1 cellular context compared by ENCODE assay signal in the genomic region with DNA sequence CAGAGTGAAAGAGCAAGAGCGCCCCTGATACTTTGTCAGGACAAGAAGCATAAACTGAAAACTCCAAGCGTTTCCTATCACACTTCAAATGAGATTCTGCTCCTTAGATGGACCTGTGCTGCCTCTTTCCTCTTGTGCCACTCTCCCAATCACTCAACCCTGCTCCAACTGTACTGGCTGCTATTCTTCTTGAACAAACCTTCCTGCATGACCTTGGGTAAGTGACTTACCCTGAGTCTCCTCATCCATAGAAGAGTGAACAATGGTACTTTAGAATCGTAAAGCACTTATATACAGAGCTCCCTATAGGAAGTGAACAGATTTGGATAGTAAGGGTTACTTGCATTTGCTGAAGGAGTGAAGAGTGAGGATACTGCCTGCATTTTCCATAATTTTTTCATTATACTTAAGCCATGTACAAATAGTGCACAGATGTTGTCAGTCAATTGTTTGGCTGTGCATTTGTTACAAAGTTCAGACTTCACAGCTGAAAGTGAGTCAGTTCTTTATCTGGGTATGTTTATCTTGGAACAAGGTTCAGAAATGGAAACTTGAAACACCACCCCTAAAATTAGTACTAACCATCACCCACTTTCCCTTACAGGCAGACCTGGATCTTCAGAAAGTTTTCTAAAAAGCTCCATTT.
TF ChIP-seq lines count a peak whose summit lies in the region.

No MANE protein-coding gene starts in this region.

TF ChIP-seq in HepG2, 621 proteins besides CTCF, POLR2A, EP300 and RAD21 (continued from another document and continues in another):
- no peak for TF ChIP-seq PATZ1 (CRISPR knock-in tag; IDR thresholded peaks at IDR 0.05)
- TF ChIP-seq PLRG1 (conservative IDR thresholded peaks at IDR 0.05) = no peak
- TF ChIP-seq, protein P1, sequence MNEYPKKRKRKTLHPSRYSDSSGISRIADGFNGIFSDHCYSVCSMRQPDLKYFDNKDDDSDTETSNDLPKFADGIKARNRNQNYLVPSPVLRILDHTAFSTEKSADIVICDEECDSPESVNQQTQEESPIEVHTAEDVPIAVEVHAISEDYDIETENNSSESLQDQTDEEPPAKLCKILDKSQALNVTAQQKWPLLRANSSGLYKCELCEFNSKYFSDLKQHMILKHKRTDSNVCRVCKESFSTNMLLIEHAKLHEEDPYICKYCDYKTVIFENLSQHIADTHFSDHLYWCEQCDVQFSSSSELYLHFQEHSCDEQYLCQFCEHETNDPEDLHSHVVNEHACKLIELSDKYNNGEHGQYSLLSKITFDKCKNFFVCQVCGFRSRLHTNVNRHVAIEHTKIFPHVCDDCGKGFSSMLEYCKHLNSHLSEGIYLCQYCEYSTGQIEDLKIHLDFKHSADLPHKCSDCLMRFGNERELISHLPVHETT (CRISPR knock-in tag; conservative IDR thresholded peaks at IDR 0.05) = no peak
- no peak for TF ChIP-seq ZMAT5 (CRISPR knock-in tag; IDR thresholded peaks at IDR 0.05; ENCODE audit: borderline replicate concordance, low read depth)
- no peak for TF ChIP-seq ZNF878 (CRISPR knock-in tag; IDR thresholded peaks at IDR 0.05)
- no peak for TF ChIP-seq MTERF4 (CRISPR knock-in tag; IDR thresholded peaks at IDR 0.05)
- no peak for TF ChIP-seq MTF1 (CRISPR knock-in tag; IDR thresholded peaks at IDR 0.05)
- no peak for TF ChIP-seq DMTF1 (CRISPR knock-in tag; IDR thresholded peaks at IDR 0.05)
- no peak for TF ChIP-seq ZNF468 (CRISPR knock-in tag; IDR thresholded peaks at IDR 0.05)
- TF ChIP-seq UBTF (CRISPR knock-in tag; IDR thresholded peaks at IDR 0.05) = no peak
- TF ChIP-seq ATF1 (CRISPR knock-in tag; IDR thresholded peaks at IDR 0.05) = no peak
- TF ChIP-seq ZNF563 (CRISPR knock-in tag; IDR thresholded peaks at IDR 0.05) = no peak
- no peak for TF ChIP-seq NCOA1 (CRISPR knock-in tag; IDR thresholded peaks at IDR 0.05)
- TF ChIP-seq, protein P2, sequence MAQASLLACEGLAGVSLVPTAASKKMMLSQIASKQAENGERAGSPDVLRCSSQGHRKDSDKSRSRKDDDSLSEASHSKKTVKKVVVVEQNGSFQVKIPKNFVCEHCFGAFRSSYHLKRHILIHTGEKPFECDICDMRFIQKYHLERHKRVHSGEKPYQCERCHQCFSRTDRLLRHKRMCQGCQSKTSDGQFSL (CRISPR knock-in tag; IDR thresholded peaks at IDR 0.05) = no peak
- no peak; the same call in 1 of the 2 replicates for TF ChIP-seq MED1 (CRISPR knock-in tag; IDR thresholded peaks at IDR 0.05)
- no peak for TF ChIP-seq NFKB2 (CRISPR knock-in tag; IDR thresholded peaks at IDR 0.05; ENCODE audit: borderline replicate concordance)
- no peak for TF ChIP-seq ELF4 (CRISPR knock-in tag; IDR thresholded peaks at IDR 0.05; ENCODE audit: borderline replicate concordance)
- TF ChIP-seq, protein P3, sequence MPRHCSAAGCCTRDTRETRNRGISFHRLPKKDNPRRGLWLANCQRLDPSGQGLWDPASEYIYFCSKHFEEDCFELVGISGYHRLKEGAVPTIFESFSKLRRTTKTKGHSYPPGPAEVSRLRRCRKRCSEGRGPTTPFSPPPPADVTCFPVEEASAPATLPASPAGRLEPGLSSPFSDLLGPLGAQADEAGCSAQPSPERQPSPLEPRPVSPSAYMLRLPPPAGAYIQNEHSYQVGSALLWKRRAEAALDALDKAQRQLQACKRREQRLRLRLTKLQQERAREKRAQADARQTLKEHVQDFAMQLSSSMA (CRISPR knock-in tag; IDR thresholded peaks at IDR 0.05) = no peak
- TF ChIP-seq ZNF552 (CRISPR knock-in tag; IDR thresholded peaks at IDR 0.05; ENCODE audit: borderline replicate concordance) = no peak
- TF ChIP-seq ARNTL (CRISPR knock-in tag; IDR thresholded peaks at IDR 0.05) = no peak
- no peak for TF ChIP-seq RXRA (CRISPR knock-in tag; IDR thresholded peaks at IDR 0.05)
- no peak for TF ChIP-seq KLF15 (CRISPR knock-in tag; IDR thresholded peaks at IDR 0.05; ENCODE audit: borderline replicate concordance)
- TF ChIP-seq, protein P4, sequence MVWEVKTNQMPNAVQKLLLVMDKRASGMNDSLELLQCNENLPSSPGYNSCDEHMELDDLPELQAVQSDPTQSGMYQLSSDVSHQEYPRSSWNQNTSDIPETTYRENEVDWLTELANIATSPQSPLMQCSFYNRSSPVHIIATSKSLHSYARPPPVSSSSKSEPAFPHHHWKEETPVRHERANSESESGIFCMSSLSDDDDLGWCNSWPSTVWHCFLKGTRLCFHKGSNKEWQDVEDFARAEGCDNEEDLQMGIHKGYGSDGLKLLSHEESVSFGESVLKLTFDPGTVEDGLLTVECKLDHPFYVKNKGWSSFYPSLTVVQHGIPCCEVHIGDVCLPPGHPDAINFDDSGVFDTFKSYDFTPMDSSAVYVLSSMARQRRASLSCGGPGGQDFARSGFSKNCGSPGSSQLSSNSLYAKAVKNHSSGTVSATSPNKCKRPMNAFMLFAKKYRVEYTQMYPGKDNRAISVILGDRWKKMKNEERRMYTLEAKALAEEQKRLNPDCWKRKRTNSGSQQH (CRISPR knock-in tag; IDR thresholded peaks at IDR 0.05; ENCODE audit: low read depth) = no peak
- TF ChIP-seq ZNF20 (CRISPR knock-in tag; IDR thresholded peaks at IDR 0.05) = no peak
- TF ChIP-seq HMG20A (CRISPR knock-in tag; IDR thresholded peaks at IDR 0.05; ENCODE audit: borderline replicate concordance) = peak; percentile 58; the same call in 1 of the 2 replicates
- TF ChIP-seq ERF (CRISPR knock-in tag; IDR thresholded peaks at IDR 0.05) = no peak
- 0 out of 2 replicates have a peak, but pooled peaks have one; percentile 14 for TF ChIP-seq GABPB1 (CRISPR knock-in tag; IDR thresholded peaks at IDR 0.05)
- no peak for TF ChIP-seq ZNF256 (CRISPR knock-in tag; conservative IDR thresholded peaks at IDR 0.05)
- peak; percentile 45; the same call in 1 of the 2 replicates for TF ChIP-seq NFIC (IDR thresholded peaks at IDR 0.05; ENCODE audit: low read length)
- TF ChIP-seq, protein P5, sequence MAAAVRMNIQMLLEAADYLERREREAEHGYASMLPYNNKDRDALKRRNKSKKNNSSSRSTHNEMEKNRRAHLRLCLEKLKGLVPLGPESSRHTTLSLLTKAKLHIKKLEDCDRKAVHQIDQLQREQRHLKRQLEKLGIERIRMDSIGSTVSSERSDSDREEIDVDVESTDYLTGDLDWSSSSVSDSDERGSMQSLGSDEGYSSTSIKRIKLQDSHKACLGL (CRISPR knock-in tag; IDR thresholded peaks at IDR 0.05) = no peak
- no peak for TF ChIP-seq KDM4B (CRISPR knock-in tag; IDR thresholded peaks at IDR 0.05)
- TF ChIP-seq ASH2L (IDR thresholded peaks at IDR 0.05; ENCODE audit: insufficient read length, low read depth, low read length) = peak; percentile 80
- 0 out of 2 replicates have a peak, but pooled peaks have one; percentile 28 for TF ChIP-seq ZFP1 (CRISPR knock-in tag; IDR thresholded peaks at IDR 0.05)
- peak; percentile 38; the same call in 1 of the 2 replicates for TF ChIP-seq JUNB (CRISPR knock-in tag; IDR thresholded peaks at IDR 0.05; ENCODE audit: borderline replicate concordance)
- no peak for TF ChIP-seq ZFYVE20 (CRISPR knock-in tag; IDR thresholded peaks at IDR 0.05; ENCODE audit: borderline replicate concordance, low read depth)
- no peak for TF ChIP-seq ZBTB21 (CRISPR knock-in tag; IDR thresholded peaks at IDR 0.05)
- TF ChIP-seq RXRB (CRISPR knock-in tag; IDR thresholded peaks at IDR 0.05; ENCODE audit: borderline replicate concordance) = peak; percentile 80; the same call in 1 of the 2 replicates
- no peak for TF ChIP-seq MEIS2 (CRISPR knock-in tag; IDR thresholded peaks at IDR 0.05)
- no peak for TF ChIP-seq SMYD3 (CRISPR knock-in tag; IDR thresholded peaks at IDR 0.05)
- no peak for TF ChIP-seq GTF3A (CRISPR knock-in tag; conservative IDR thresholded peaks at IDR 0.05)
- TF ChIP-seq GABPA (IDR thresholded peaks at IDR 0.05; ENCODE audit: low read depth, low read length) = no peak
- peak; percentile 12; the same call in 1 of the 2 replicates for TF ChIP-seq GABPA (CRISPR knock-in tag; IDR thresholded peaks at IDR 0.05; ENCODE audit: low read depth)
- TF ChIP-seq ZNF121 (CRISPR knock-in tag; IDR thresholded peaks at IDR 0.05) = no peak
- TF ChIP-seq FOXA1 (IDR thresholded peaks at IDR 0.05) = no peak
- TF ChIP-seq FOXA1 (CRISPR knock-in tag; IDR thresholded peaks at IDR 0.05) = peak; percentile 68; the same call in 1 of the 2 replicates
- peak; percentile 26; the same call in 1 of the 2 replicates for TF ChIP-seq NR2F6 (IDR thresholded peaks at IDR 0.05)
- TF ChIP-seq NR2F6 (CRISPR knock-in tag; IDR thresholded peaks at IDR 0.05) = no peak
- TF ChIP-seq MEIS1 (CRISPR knock-in tag; IDR thresholded peaks at IDR 0.05; ENCODE audit: borderline replicate concordance) = no peak
- no peak for TF ChIP-seq XRCC5 (optimal IDR thresholded peaks at IDR 0.05; ENCODE audit: low read length)
- TF ChIP-seq ZFP62 (CRISPR knock-in tag; IDR thresholded peaks at IDR 0.05) = no peak
- TF ChIP-seq ZNF83 (CRISPR knock-in tag; IDR thresholded peaks at IDR 0.05; ENCODE audit: borderline replicate concordance) = no peak
